In genomic region chr18:36441426-36441870, GRCh38 we compare ENCODE assay signal across 11 cellular contexts.
A peak's percentile ranks its signal among the peaks of the same experiment; 100 is the strongest.
DNase-seq lines count a peak whose midpoint lies in the region; ATAC-seq and TF ChIP-seq lines count a peak whose summit lies in the region.
"Had no signal": no experiment of that assay in that cellular context is flagged by ENCODE, and none has a peak within 500 bp of the region (broad histone marks: within the 10 kb centered on the region; RNA-seq: fewer than 3 reads in every experiment).

No MANE protein-coding gene starts in this region.

- H3K36me3 ChIP-seq in gastroesophageal sphincter (no peaks in the 10 kb centered on the region), trophoblast cell (ENCODE audit: control insufficient read depth in 1 of 2, insufficient read depth in 2 of 2, low read length in 2 of 2) (no peaks in the 10 kb centered on the region), MG63 (no peaks in the 10 kb centered on the region)

- BruUV-seq in Calu3 (replicated peaks; lab: Mats Ljungman, UMichigan): no TSS peak

- POLR2A ChIA-PET in GM10248 (lab: Yijun Ruan, JAX): no interaction called here

- H3K36me3 Mint-ChIP-seq in Calu3 (ENCODE audit: insufficient read depth, unreplicated experiment): peaks cover 7% of the 10 kb centered on the region

- no peak overlapping the region for H2AK5ac ChIP-seq in trophoblast cell (ENCODE audit: low read length)

- peaks cover 49% of the 10 kb centered on the region for H3K4me1 Mint-ChIP-seq in Calu3 (ENCODE audit: low read depth, unreplicated experiment)

- no peak overlapping the region for H3K4me2 ChIP-seq in trophoblast cell (ENCODE audit: low read length)

- H3K79me2 ChIP-seq in trophoblast cell (ENCODE audit: control insufficient read depth, insufficient read depth, low read length, poor library complexity): peaks cover 3% of the 10 kb centered on the region

- no peak overlapping the region for H3K9ac ChIP-seq in trophoblast cell (ENCODE audit: low read length)

- H4K8ac ChIP-seq in trophoblast cell (ENCODE audit: low read depth, low read length): peak overlapping the region; percentile 48

- no peak for TF ChIP-seq EP300 in gastroesophageal sphincter (IDR thresholded peaks at IDR 0.05)

- peak overlapping the region; percentile 78 for H2BK120ac ChIP-seq in trophoblast cell (ENCODE audit: insufficient read depth, low read length, poor library complexity)

- H3K79me1 ChIP-seq in trophoblast cell (ENCODE audit: low read length): peaks cover 13% of the 10 kb centered on the region

- CTCF ChIA-PET in Calu3 (lab: Charles Lee) (interaction anchor here (0.6 kb wide), 1 partner anchor 8 kb away, joined by 3 read pairs; no protein-coding TSS in a partner anchor), GM10248 (lab: Yijun Ruan, JAX) (interaction anchor here (1.0 to 1.1 kb wide), 2 partner anchors 12 to 169 kb away, joined by 3 read pairs; no protein-coding TSS in a partner anchor)

- TF ChIP-seq CTCF in Calu3 (IDR thresholded peaks at IDR 0.05; ENCODE audit: unreplicated experiment) (no peak), gastroesophageal sphincter (IDR thresholded peaks at IDR 0.05) (no peak), GM10248 (IDR thresholded peaks at IDR 0.05; ENCODE audit: control extremely low read depth, extremely low read depth, low read depth, missing control alignments) (no peak)

- H3K27ac Mint-ChIP-seq in Calu3 (ENCODE audit: unreplicated experiment): peak overlapping the region; percentile 62
- H3K27ac Mint-ChIP-seq: activated T-cell treated with anti-CD3 and anti-CD28 coated beads, Interleukin-2, amount 50 U/mL, for 72 hours had no signal

- H3K27me3 Mint-ChIP-seq in Calu3 (ENCODE audit: unreplicated experiment): no peaks in the 10 kb centered on the region

- no peak overlapping the region for H4K12ac ChIP-seq in trophoblast cell (ENCODE audit: low read depth, low read length)

- peak overlapping the region; percentile 50 for H3K4me3 Mint-ChIP-seq in Calu3 (ENCODE audit: low read depth, unreplicated experiment)
- H3K4me3 Mint-ChIP-seq: activated T-cell treated with anti-CD3 and anti-CD28 coated beads, Interleukin-2, amount 50 U/mL, for 72 hours had no signal

- H3K18ac ChIP-seq in trophoblast cell (ENCODE audit: low read length): peak overlapping the region; percentile 39

- no peak for DNase-seq in Calu3
- peak; percentile 31 for DNase-seq in RPMI7951 (ENCODE audit: low read depth)
- peak; percentile 13 to 41 for DNase-seq in trophoblast cell
- DNase-seq in T-helper 1 cell: no peak
- DNase-seq in NCI-H1105 (lab: John Stamatoyannopoulos, UW): no peak
- DNase-seq in GM10248 (ENCODE audit: extremely low spot score): no peak
- DNase-seq in MG63: no peak
- DNase-seq: activated T-cell treated with anti-CD3 and anti-CD28 coated beads, Interleukin-2, amount 50 U/mL, for 72 hours; MV-4-11 had no signal

- peak overlapping the region; percentile 88 for H2BK5ac ChIP-seq in trophoblast cell (ENCODE audit: low read depth, low read length, poor library complexity)

- H3K9me3 Mint-ChIP-seq in Calu3 (ENCODE audit: low read depth, unreplicated experiment): peaks cover 12% of the 10 kb centered on the region
- H3K9me3 Mint-ChIP-seq: activated T-cell treated with anti-CD3 and anti-CD28 coated beads, Interleukin-2, amount 50 U/mL, for 72 hours had no signal

- 6 to 30% methylated on average over 3 to 5 of the region's 7 CpGs for WGBS in gastroesophageal sphincter (ENCODE audit: low coverage in 1 of 2), 2 donors
- no CpG with 5 or more reads among the region's 7 CpGs for WGBS in trophoblast cell (ENCODE audit: extremely low coverage, insufficient coverage, insufficient read length)

- no peak for TF ChIP-seq POLR2A in gastroesophageal sphincter (IDR thresholded peaks at IDR 0.05)

- H3K4me1 ChIP-seq in gastroesophageal sphincter (peaks cover 0 to 58% (median 13%) of the 10 kb centered on the region in 3 donors), trophoblast cell (ENCODE audit: control insufficient read depth in 1 of 2, insufficient read depth in 2 of 2, low read length in 2 of 2) (peaks cover 21 to 29% of the 10 kb centered on the region in 2 experiments)

- intact Hi-C loops in Calu3 (cut with micrococcal nuclease; ENCODE audit: unreplicated experiment): no loop called here

- H3K4ac ChIP-seq in trophoblast cell (ENCODE audit: low read depth, low read length): no peak overlapping the region

- peak overlapping the region; percentile 4 to 76 (median 63) for H3K27ac ChIP-seq in gastroesophageal sphincter
- H3K27ac ChIP-seq in trophoblast cell (ENCODE audit: low read depth, low read length): peak overlapping the region; percentile 57

- H4K91ac ChIP-seq in trophoblast cell (ENCODE audit: low read depth, low read length): peak overlapping the region; percentile 63

- H3K4me3 ChIP-seq in gastroesophageal sphincter (no peak overlapping the region), trophoblast cell (ENCODE audit: low read depth, low read length) (no peak overlapping the region), MG63 (no peak overlapping the region)

- peak; percentile 63 for ATAC-seq in gastroesophageal sphincter
- ATAC-seq: activated CD4-positive, CD25-positive, alpha-beta regulatory T cell treated with anti-CD3 and anti-CD28 coated beads, Interleukin-2, amount 50 U/mL, for 24 hours; activated T-cell treated with anti-CD3 and anti-CD28 coated beads, Interleukin-2, amount 50 U/mL, for 72 hours had no signal

- peak overlapping the region; percentile 60 for H3K14ac ChIP-seq in trophoblast cell (ENCODE audit: low read length)

- H3K23ac ChIP-seq in trophoblast cell (ENCODE audit: low read length): no peak overlapping the region

- H2BK12ac ChIP-seq in trophoblast cell (ENCODE audit: low read length): peak overlapping the region; percentile 79

- peak overlapping the region; percentile 11 for H2AFZ ChIP-seq in trophoblast cell (ENCODE audit: insufficient read depth, low read length, poor library complexity)

- H3K9me3 ChIP-seq in gastroesophageal sphincter (no peaks in the 10 kb centered on the region), trophoblast cell (ENCODE audit: insufficient read depth, low read depth, low read length) (no peaks in the 10 kb centered on the region), MG63 (no peaks in the 10 kb centered on the region)

- H3K27me3 ChIP-seq in gastroesophageal sphincter (no peaks in the 10 kb centered on the region), trophoblast cell (ENCODE audit: insufficient read depth, low read length) (no peaks in the 10 kb centered on the region), MG63 (no peaks in the 10 kb centered on the region)

Comparison
In these comparisons a context has a peak if more than half of its experiments do, and no peak if none do; other contexts are left out.
1. DNase-seq: peak in RPMI7951 (single experiment) and trophoblast cell (2 of 2); none in Calu3 (single experiment), T-helper 1 cell (0 of 5), NCI-H1105 (single experiment), GM10248 (single experiment) and MG63 (single experiment).